ENCODE assay signal across 8 cellular contexts in the genomic region with DNA sequence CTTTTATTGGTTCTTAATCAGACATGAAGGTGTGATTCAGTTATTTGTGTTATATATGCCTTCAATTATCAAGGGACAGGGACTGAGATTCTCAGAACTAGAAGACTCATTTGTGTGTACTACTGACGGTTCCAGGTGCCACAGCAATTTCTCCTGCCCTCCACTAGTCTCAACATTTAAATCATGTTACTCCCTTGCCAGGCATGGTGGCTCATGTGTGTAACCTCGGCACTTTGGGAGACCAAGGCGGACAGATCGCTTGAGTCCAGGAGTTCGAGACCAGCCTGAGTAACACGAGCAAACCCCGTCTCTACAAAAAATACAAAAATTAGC. TPM values are rescaled to one million over a fixed set of nuclear protein-coding genes. Genes with fewer than 3 reads are reported as not detected.
DNase-seq lines count a peak whose midpoint lies in the region; TF ChIP-seq lines count a peak whose summit lies in the region.

No MANE protein-coding gene starts in this region.

- no peaks in the 10 kb centered on the region for H3K27me3 Mint-ChIP-seq in MCF 10A (ENCODE audit: insufficient read depth, unreplicated experiment)

- H3K4me3 ChIP-seq in AG04450 (ENCODE audit: low read depth, low read length), result peak overlapping the region; percentile 93
- peak overlapping the region; percentile 83 for H3K4me3 ChIP-seq in HUES64 (ENCODE audit: low read length)
- H3K4me3 ChIP-seq in mucosa of stomach (ENCODE audit: low read length), result peak overlapping the region; percentile 57
- H3K4me3 ChIP-seq in uterus, result no peak overlapping the region

- peaks cover 22% of the 10 kb centered on the region for H3K4me1 Mint-ChIP-seq in MCF 10A (ENCODE audit: insufficient read depth, unreplicated experiment)

- intact Hi-C loops in MCF 10A (cut with micrococcal nuclease), result loop anchor here (2.0 to 5.0 kb wide), 2 partner anchors 46 to 205 kb away; a partner anchor contains a TSS
- intact Hi-C loops in uterus (cut with DNase I; ENCODE audit: low total_unique reads), result no loop called here

- H3K36me3 ChIP-seq in HUES64 (ENCODE audit: insufficient read depth, low read length) (peaks cover 33% of the 10 kb centered on the region), mucosa of stomach (ENCODE audit: control insufficient read depth, insufficient read depth, low read length) (no peaks in the 10 kb centered on the region), uterus (no peaks in the 10 kb centered on the region)

- no peak for DNase-seq in AG04450 (ENCODE audit: low read depth, low spot score)
- no peak for DNase-seq in MCF 10A (ENCODE audit: unreplicated experiment)
- no peak for DNase-seq in GM19240 (ENCODE audit: insufficient read length, low spot score)
- DNase-seq in dedifferentiated amniotic fluid mesenchymal stem cell (ENCODE audit: extremely low spot score), result no peak
- no peak for DNase-seq in NCI-H446 (lab: John Stamatoyannopoulos, UW)
- no peak for DNase-seq in uterus

- no peak overlapping the region for H3K27ac ChIP-seq in AG04450 (ENCODE audit: low read depth, low read length)
- H3K27ac ChIP-seq in HUES64 (ENCODE audit: low read depth, low read length), result no peak overlapping the region
- H3K27ac ChIP-seq in uterus, result no peak overlapping the region

- peak overlapping the region; percentile 88 for H3K27ac Mint-ChIP-seq in MCF 10A (ENCODE audit: low read depth, unreplicated experiment)

- POLR2A ChIA-PET in AG04450 (lab: Yijun Ruan, JAX) (no interaction called here), MCF 10A (lab: Yijun Ruan, JAX) (interaction anchor here (0.9 to 3.2 kb wide), 3 partner anchors 46 to 151 kb away, joined by 3 to 37 read pairs (median 17); a partner anchor contains a TSS)

- H3K27me3 ChIP-seq in AG04450 (ENCODE audit: control insufficient read depth, insufficient read depth, low read length), result peaks cover 4% of the 10 kb centered on the region
- H3K27me3 ChIP-seq in HUES64 (ENCODE audit: insufficient read depth, low read length), result no peaks in the 10 kb centered on the region
- H3K27me3 ChIP-seq in mucosa of stomach (ENCODE audit: control insufficient read depth, insufficient read depth, low read length), result no peaks in the 10 kb centered on the region
- no peaks in the 10 kb centered on the region for H3K27me3 ChIP-seq in uterus

- peaks cover 25% of the 10 kb centered on the region for H3K36me3 Mint-ChIP-seq in MCF 10A (ENCODE audit: insufficient read depth, unreplicated experiment)

- peaks cover 2% of the 10 kb centered on the region; the same call in 1 of the 2 replicates for H3K9me3 ChIP-seq in AG04450 (ENCODE audit: control insufficient read depth, insufficient read depth, low read length)
- H3K9me3 ChIP-seq in HUES64 (ENCODE audit: insufficient read depth, low read depth, low read length), result no peaks in the 10 kb centered on the region
- no peaks in the 10 kb centered on the region for H3K9me3 ChIP-seq in mucosa of stomach (ENCODE audit: control insufficient read depth, low read length)
- H3K9me3 ChIP-seq in uterus, result no peaks in the 10 kb centered on the region

- no peaks in the 10 kb centered on the region for H3K9me3 Mint-ChIP-seq in MCF 10A (ENCODE audit: unreplicated experiment)

- CTCF ChIA-PET in AG04450 (lab: Charles Lee), result interaction anchor here (3.6 kb wide), 1 partner anchor 55 kb away, joined by 13 read pairs; no protein-coding TSS in a partner anchor
- CTCF ChIA-PET in MCF 10A (lab: Yijun Ruan, JAX), result interaction anchor here (0.6 to 9.4 kb wide), 5 partner anchors 53 to 185 kb away, joined by 3 to 234 read pairs (median 4); no protein-coding TSS in a partner anchor

- peak overlapping the region; percentile 88 for H3K4me3 Mint-ChIP-seq in MCF 10A (ENCODE audit: unreplicated experiment)

- H3K9ac ChIP-seq in HUES64 (ENCODE audit: low read depth, low read length) (peak overlapping the region; percentile 95; the same call in 1 of the 2 replicates), mucosa of stomach (ENCODE audit: low read length) (peak overlapping the region; percentile 85)

- no peak for TF ChIP-seq POLR2A in uterus (IDR thresholded peaks at IDR 0.05)

- BruUV-seq in MCF 10A (replicated peaks; lab: Mats Ljungman, UMichigan), result TSS peak; percentile 23

- TF ChIP-seq CTCF in AG04450 (IDR thresholded peaks at IDR 0.05; ENCODE audit: low read depth, low read length) (no peak), MCF 10A (IDR thresholded peaks at IDR 0.05; ENCODE audit: unreplicated experiment) (no peak), uterus (IDR thresholded peaks at IDR 0.05) (no peak)

- peaks cover 25% of the 10 kb centered on the region for H3K4me1 ChIP-seq in HUES64 (ENCODE audit: insufficient read depth, low read length)
- H3K4me1 ChIP-seq in mucosa of stomach (ENCODE audit: control insufficient read depth, insufficient read depth, low read length), result peaks cover 33% of the 10 kb centered on the region
- H3K4me1 ChIP-seq in uterus, result no peaks in the 10 kb centered on the region

- WGBS in HUES64, result 90% methylated on average over 7 of the region's 7 CpGs

RNA-seq across cellular contexts. Expression of a gene that starts 1.1 kb away (rescaled TPM):
- 74.1 and 74.2 TPM in 2 replicates for polyA plus RNA-seq in AG04450 (2011; rRNA removed)
- polyA minus RNA-seq in AG04450 (2011; rRNA and poly(A)+ RNA removed), result 68.2 and 85.2 TPM in 2 replicates
- polyA plus RNA-seq in HUES64 (2013, experiment 1 of 2), result 145 TPM
- polyA plus RNA-seq in HUES64 (2013, experiment 2 of 2), result 135 TPM
- total RNA-seq in MCF 10A (2022) (194 and 219 TPM in 2 replicates), uterus (100 to 1,000 TPM in 2 of 4 donors, 10 to 100 TPM in 2; 56.2 to 149 (median 110) TPM)

RNA-seq across cellular contexts. Expression of a gene that starts 37.0 kb away (rescaled TPM):
- polyA plus RNA-seq in AG04450 (2011; rRNA removed), result not detected in 2 replicates
- polyA minus RNA-seq in AG04450 (2011; rRNA and poly(A)+ RNA removed), result not detected in 2 replicates
- not detected for polyA plus RNA-seq in HUES64 (2013, experiment 1 of 2)
- not detected for polyA plus RNA-seq in HUES64 (2013, experiment 2 of 2)
- not detected in 2 replicates for total RNA-seq in MCF 10A (2022)
- 1 to 10 TPM in 1 of 4 donors, under 1 TPM in 2, not detected in 1; 0.24 to 1.0 (median 0.90) TPM for total RNA-seq in uterus

RNA-seq across cellular contexts. Expression of a gene that starts 40.2 kb away (rescaled TPM):
- polyA plus RNA-seq in AG04450 (2011; rRNA removed), result not detected in 2 replicates
- polyA minus RNA-seq in AG04450 (2011; rRNA and poly(A)+ RNA removed), result not detected in 2 replicates
- 0.05 TPM for polyA plus RNA-seq in HUES64 (2013, experiment 1 of 2)
- polyA plus RNA-seq in HUES64 (2013, experiment 2 of 2), result not detected
- total RNA-seq in MCF 10A (2022) (not detected in 2 replicates), uterus (1 to 10 TPM in 1 of 4 donors, under 1 TPM in 1, not detected in 2; 0.12 to 9.1 TPM)

Comparison
In these comparisons a context has a peak if more than half of its experiments do, and no peak if none do; other contexts are left out.
1. H3K4me3 ChIP-seq: peak in AG04450 (single experiment), HUES64 (single experiment) and mucosa of stomach (single experiment); none in uterus (0 of 2).